Comparison of ENCODE assay signal across 2 cellular contexts in the genomic region with DNA sequence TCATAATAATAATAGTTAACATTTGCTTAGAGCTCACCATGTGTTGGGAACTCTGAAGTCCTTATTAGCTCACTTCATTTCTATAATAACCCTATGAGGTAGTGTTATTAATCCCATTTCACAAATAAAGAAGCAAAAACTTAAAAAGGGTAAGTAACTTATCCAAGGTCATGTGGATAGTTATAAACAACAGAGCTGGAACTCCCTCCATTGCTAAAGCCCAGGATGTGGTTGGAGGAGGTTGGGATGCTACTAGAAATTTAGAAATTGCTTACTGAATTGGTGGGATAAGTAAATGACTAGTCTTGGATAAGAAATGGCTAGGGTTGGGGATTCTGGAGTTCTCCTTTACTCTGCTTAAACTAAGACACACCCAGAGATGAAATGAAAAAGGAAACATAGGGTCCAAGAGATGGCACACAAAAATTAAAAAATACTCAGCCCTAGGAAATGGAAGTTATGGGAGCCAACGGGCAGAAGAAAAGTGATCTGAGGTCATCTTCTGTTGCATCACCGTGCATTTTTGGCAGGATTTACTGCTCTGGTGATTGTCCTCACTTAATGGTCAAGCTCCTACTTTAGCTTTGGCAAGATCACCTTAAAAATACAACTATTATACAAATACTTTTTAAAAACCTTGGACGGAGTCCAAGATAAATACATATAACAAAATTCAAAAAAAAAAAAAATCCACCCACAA.
TF ChIP-seq lines count a peak whose summit lies in the region.

No MANE protein-coding gene starts in this region.

TF ChIP-seq in liver, 16 proteins besides CTCF, POLR2A, EP300 and RAD21:
- TF ChIP-seq, protein P1, sequence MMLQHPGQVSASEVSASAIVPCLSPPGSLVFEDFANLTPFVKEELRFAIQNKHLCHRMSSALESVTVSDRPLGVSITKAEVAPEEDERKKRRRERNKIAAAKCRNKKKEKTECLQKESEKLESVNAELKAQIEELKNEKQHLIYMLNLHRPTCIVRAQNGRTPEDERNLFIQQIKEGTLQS (IDR thresholded peaks at IDR 0.05), result peak; percentile 97
- TF ChIP-seq JUND (IDR thresholded peaks at IDR 0.05) (peak; percentile 64 to 66), FOXA2 (IDR thresholded peaks at IDR 0.05) (no peak), TAF1 (conservative IDR thresholded peaks at IDR 0.05) (no peak), HNF4A (conservative IDR thresholded peaks at IDR 0.05) (peak; percentile 38 to 53), RXRA (IDR thresholded peaks at IDR 0.05) (peak; percentile 71 to 86), SP1 (IDR thresholded peaks at IDR 0.05) (peak; percentile 19)
- TF ChIP-seq, protein P2, sequence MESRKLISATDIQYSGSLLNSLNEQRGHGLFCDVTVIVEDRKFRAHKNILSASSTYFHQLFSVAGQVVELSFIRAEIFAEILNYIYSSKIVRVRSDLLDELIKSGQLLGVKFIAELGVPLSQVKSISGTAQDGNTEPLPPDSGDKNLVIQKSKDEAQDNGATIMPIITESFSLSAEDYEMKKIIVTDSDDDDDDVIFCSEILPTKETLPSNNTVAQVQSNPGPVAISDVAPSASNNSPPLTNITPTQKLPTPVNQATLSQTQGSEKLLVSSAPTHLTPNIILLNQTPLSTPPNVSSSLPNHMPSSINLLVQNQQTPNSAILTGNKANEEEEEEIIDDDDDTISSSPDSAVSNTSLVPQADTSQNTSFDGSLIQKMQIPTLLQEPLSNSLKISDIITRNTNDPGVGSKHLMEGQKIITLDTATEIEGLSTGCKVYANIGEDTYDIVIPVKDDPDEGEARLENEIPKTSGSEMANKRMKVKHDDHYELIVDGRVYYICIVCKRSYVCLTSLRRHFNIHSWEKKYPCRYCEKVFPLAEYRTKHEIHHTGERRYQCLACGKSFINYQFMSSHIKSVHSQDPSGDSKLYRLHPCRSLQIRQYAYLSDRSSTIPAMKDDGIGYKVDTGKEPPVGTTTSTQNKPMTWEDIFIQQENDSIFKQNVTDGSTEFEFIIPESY (IDR thresholded peaks at IDR 0.05), result peak; percentile 37

TF ChIP-seq in HepG2, 621 proteins besides CTCF, POLR2A, EP300 and RAD21:
- TF ChIP-seq SRY (CRISPR knock-in tag; IDR thresholded peaks at IDR 0.05) (no peak), ZNF562 (CRISPR knock-in tag; IDR thresholded peaks at IDR 0.05; ENCODE audit: borderline replicate concordance) (no peak), ZNF782 (CRISPR knock-in tag; IDR thresholded peaks at IDR 0.05; ENCODE audit: borderline replicate concordance) (no peak), ZNF30 (CRISPR knock-in tag; IDR thresholded peaks at IDR 0.05) (no peak), FOXC1 (CRISPR knock-in tag; IDR thresholded peaks at IDR 0.05; ENCODE audit: borderline replicate concordance) (no peak), HNRNPL (IDR thresholded peaks at IDR 0.05; ENCODE audit: low read depth, low read length) (no peak), ZBTB1 (CRISPR knock-in tag; IDR thresholded peaks at IDR 0.05; ENCODE audit: borderline replicate concordance) (no peak), MTF1 (CRISPR knock-in tag; IDR thresholded peaks at IDR 0.05) (no peak)
- TF ChIP-seq, protein P3, sequence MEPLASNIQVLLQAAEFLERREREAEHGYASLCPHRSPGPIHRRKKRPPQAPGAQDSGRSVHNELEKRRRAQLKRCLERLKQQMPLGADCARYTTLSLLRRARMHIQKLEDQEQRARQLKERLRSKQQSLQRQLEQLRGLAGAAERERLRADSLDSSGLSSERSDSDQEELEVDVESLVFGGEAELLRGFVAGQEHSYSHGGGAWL (CRISPR knock-in tag; IDR thresholded peaks at IDR 0.05), result no peak
TF ChIP-seq in HepG2: peak in this region for 0.
